Comparison of ENCODE assay signal across 22 cellular contexts in genomic region chr12:31597066-31597465, GRCh38. TPM values are rescaled to one million over a fixed set of nuclear protein-coding genes. Genes with fewer than 3 reads are reported as not detected.
A peak's percentile ranks its signal among the peaks of the same experiment; 100 is the strongest.
DNase-seq lines count a peak whose midpoint lies in the region; ATAC-seq, FAIRE-seq and TF ChIP-seq lines count a peak whose summit lies in the region.
"Had no signal": no experiment of that assay in that cellular context is flagged by ENCODE, and none has a peak within 500 bp of the region (broad histone marks: within the 10 kb centered on the region; RNA-seq: fewer than 3 reads in every experiment).

No MANE protein-coding gene starts in this region.

- in situ Hi-C loops in SK-MEL-5 (cut with HindIII; ENCODE audit: low pct_unique_long_range_greater_than_20kb, low sequenced_read_pairs): no loop called here

- TF ChIP-seq POLR2A in GM12891 (IDR thresholded peaks at IDR 0.05; ENCODE audit: low read depth, low read length) (no peak), H54 (IDR thresholded peaks at IDR 0.05; ENCODE audit: low read depth, low read length) (no peak)

- peaks cover 26 to 55% (median 36%) of the 10 kb centered on the region in 3 donors for H3K4me1 Mint-ChIP-seq in naive B cell

- H3K9ac ChIP-seq in kidney (ENCODE audit: low read length in 2 of 2): no peak overlapping the region
- H3K9ac ChIP-seq: GM23248 had no signal

- no peaks in the 10 kb centered on the region for H3K9me3 ChIP-seq in kidney (ENCODE audit: control insufficient read depth in 1 of 2, low read length in 2 of 2)
- H3K9me3 ChIP-seq: BE2C, Caco-2 had no signal

- TF ChIP-seq CTCF in kidney (IDR thresholded peaks at IDR 0.05; ENCODE audit: borderline replicate concordance, extremely low read depth, insufficient read depth): no peak

- H3K36me3 Mint-ChIP-seq in naive B cell: no peaks in the 10 kb centered on the region
- H3K36me3 Mint-ChIP-seq: CD4-positive, CD25-positive, alpha-beta regulatory T cell; CD8-positive, alpha-beta memory T cell had no signal

- H3K4me3 Mint-ChIP-seq in naive B cell: peak overlapping the region in 1 of 8 donors; percentile 10
- H3K4me3 Mint-ChIP-seq: CD8-positive, alpha-beta memory T cell had no signal

- ATAC-seq in naive B cell (ENCODE audit: low read depth in 2 of 2): no peak
- ATAC-seq: K562 had no signal

- H3K36me3 ChIP-seq in kidney (ENCODE audit: control insufficient read depth in 1 of 2, insufficient read depth in 2 of 2, low read length in 2 of 2): no peaks in the 10 kb centered on the region

- peak overlapping the region in 4 of 6 donors; percentile 21 to 84 (median 64) for H3K27ac Mint-ChIP-seq in naive B cell
- H3K27ac Mint-ChIP-seq: CD4-positive, CD25-positive, alpha-beta regulatory T cell; CD8-positive, alpha-beta memory T cell had no signal

- no peaks in the 10 kb centered on the region for H3K4me1 ChIP-seq in kidney (ENCODE audit: control insufficient read depth in 1 of 2, insufficient read depth in 1 of 2, low read depth in 1 of 2, low read length in 2 of 2)
- H3K4me1 ChIP-seq: BE2C, Caco-2 had no signal

- FAIRE-seq in GM12891 (lab: Jason Lieb, UNC): peak; percentile 16
- FAIRE-seq in H54 (lab: Jason Lieb, UNC): no peak
- no peak for FAIRE-seq in kidney (lab: Jason Lieb, UNC)
- FAIRE-seq: D721Med, K562 had no signal

- intact Hi-C loops in kidney (cut with DNase I): no loop called here

- H3K27me3 Mint-ChIP-seq in naive B cell: no peaks in the 10 kb centered on the region

- H3K4me3 ChIP-seq in kidney (ENCODE audit: low read length in 2 of 2): no peak overlapping the region
- H3K4me3 ChIP-seq: GM23248, K562 had no signal

- no peak overlapping the region for H3K27ac ChIP-seq in kidney (ENCODE audit: low read depth in 2 of 2, low read length in 2 of 2)
- H3K27ac ChIP-seq: GM23248 had no signal

- no peaks in the 10 kb centered on the region for H3K9me3 Mint-ChIP-seq in naive B cell
- H3K9me3 Mint-ChIP-seq: CD8-positive, alpha-beta memory T cell had no signal

- DNase-seq in GM12891 (ENCODE audit: insufficient read length, low spot score) (no peak), NCI-H82 (lab: John Stamatoyannopoulos, UW) (peak; percentile 87), SK-MEL-5 (ENCODE audit: low read depth, low spot score) (peak; percentile 72), naive B cell (no peak), H54 (ENCODE audit: insufficient read length, low spot score) (no peak), kidney (no peak), HPDE6-E6E7 (ENCODE audit: extremely low spot score) (no peak), NCI-H1048 (lab: John Stamatoyannopoulos, UW) (no peak)
- DNase-seq: 8988T; BE2C; C1 segment of cervical spinal cord; Caco-2; CD4-positive, CD25-positive, alpha-beta regulatory T cell; CD8-positive, alpha-beta memory T cell; DMS153; DMS79; GDM1; GM23248; HCEC 1CT; IMR-90 had no signal

TF ChIP-seq in GM12891, 5 proteins besides CTCF, POLR2A, EP300 and RAD21:
- TF ChIP-seq TAF1 (IDR thresholded peaks at IDR 0.05; ENCODE audit: low read depth, low read length) (no peak), POU2F2 (IDR thresholded peaks at IDR 0.05; ENCODE audit: low read depth, low read length) (no peak), SPI1 (IDR thresholded peaks at IDR 0.05; ENCODE audit: low read depth, low read length) (no peak), PAX5 (IDR thresholded peaks at IDR 0.05; ENCODE audit: insufficient read depth, low read length, severe bottlenecking) (no peak), POLR2AphosphoS5 (IDR thresholded peaks at IDR 0.05; ENCODE audit: low read depth, low read length) (no peak)

RNA-seq across cellular contexts. Expression of gene DENND5B, which starts 6.1 kb away (rescaled TPM):
- 4.0 TPM for polyA plus RNA-seq in GM12891 (2012; ENCODE audit: low read depth, missing spikeins)
- 14.8 and 16.6 TPM in 2 replicates for total RNA-seq in SK-MEL-5 (2014; rRNA removed; shearing (Covaris generic))
- polyA plus RNA-seq in SK-MEL-5 (2015; cell fraction: cytosol; rRNA removed): 13.5 and 17.0 TPM in 2 replicates
- polyA plus RNA-seq in SK-MEL-5 (2015; cell fraction: nucleus; rRNA removed): 6.8 and 10.1 TPM in 2 replicates
- polyA plus RNA-seq in naive B cell (ENCODE audit: low read depth in 6 of 6) (10 to 100 TPM; 13.4 to 41.8 (median 30.5) TPM), kidney (ENCODE audit: insufficient read depth, low read depth, low replicate concordance) (2.9 TPM)
- 14.1 TPM for total RNA-seq in kidney
- polyA plus RNA-seq: CD8-positive, alpha-beta memory T cell had no signal

Comparison
In these comparisons a context has a peak if more than half of its experiments do, and no peak if none do; other contexts are left out.
1. DNase-seq: peak in NCI-H82 (single experiment) and SK-MEL-5 (single experiment); none in GM12891 (single experiment), naive B cell (single experiment), H54 (single experiment), kidney (single experiment), HPDE6-E6E7 (single experiment) and NCI-H1048 (single experiment).